Comparison of ENCODE assay signal across 8 cellular contexts in the genomic region with DNA sequence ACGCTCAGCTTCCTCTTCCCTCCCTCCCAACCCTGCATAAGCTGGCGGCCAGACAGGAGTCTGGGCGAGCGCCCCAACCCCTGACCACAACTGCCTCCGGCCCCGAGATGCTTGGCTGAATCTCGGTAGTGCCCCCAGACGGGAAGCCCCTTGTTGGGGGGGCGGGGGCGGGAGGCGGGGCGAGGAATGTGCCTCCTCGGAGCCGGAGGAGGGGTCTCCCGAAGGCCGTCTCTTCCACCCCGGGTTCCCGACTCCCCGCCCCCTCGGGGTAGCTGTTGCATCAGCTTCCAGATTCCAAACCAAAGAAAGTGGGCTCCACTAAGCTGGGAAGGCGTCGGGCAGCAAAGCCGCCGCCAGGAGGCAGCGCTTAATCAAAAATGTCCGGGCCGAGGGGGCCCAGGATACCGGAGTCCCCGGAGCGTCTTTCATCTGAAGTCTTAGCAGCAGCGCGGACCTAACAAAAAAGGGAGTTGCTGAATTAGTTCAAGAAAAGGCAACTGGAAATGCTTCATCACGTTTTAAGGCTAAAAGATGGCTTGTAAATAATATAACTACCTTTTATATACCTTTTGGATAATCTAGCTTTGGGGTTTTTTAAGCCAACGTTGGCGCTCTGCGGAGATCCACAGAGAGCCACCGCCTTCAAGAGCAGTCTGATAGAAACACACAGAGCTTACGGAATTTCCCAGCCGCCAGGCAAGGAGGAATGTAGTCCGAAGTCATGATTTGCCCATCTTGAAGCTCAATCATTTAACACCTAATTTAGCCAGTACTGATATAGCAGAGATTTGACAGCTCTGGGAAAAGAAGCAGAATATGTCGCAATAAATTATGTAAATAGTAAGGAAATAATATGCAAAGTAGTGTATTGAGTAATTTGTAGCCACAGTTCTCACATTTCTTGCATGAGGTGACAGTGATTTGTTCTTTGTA. TPM values are rescaled to one million over a fixed set of nuclear protein-coding genes. Genes with fewer than 3 reads are reported as not detected.
DNase-seq lines count a peak whose midpoint lies in the region; ATAC-seq and TF ChIP-seq lines count a peak whose summit lies in the region.

No MANE protein-coding gene starts in this region.

- H3K27ac Mint-ChIP-seq in osteocyte (ENCODE audit: unreplicated experiment) = peak overlapping the region; percentile 70

- 3% methylated on average over 41 of the region's 41 CpGs for WGBS in thymus

- DNase-seq in NCI-H1436 (lab: John Stamatoyannopoulos, UW) (peak; percentile 6), NCI-H1436 treated with DMSO at 0.1 percent for 48 hours (lab: John Stamatoyannopoulos, UW) (no peak), RPMI7951 (ENCODE audit: low read depth) (peak; percentile 84), globus pallidus (ENCODE audit: low spot score) (peak; percentile 79), osteocyte (ENCODE audit: extremely low spot score, unreplicated experiment) (peak; percentile 93)
- DNase-seq in activated naive CD4-positive, alpha-beta T cell (lab: John Stamatoyannopoulos, UW) = peak in 3 of 4 experiments; percentile 26 to 65 (median 36)

- H3K4me3 Mint-ChIP-seq in osteocyte (ENCODE audit: unreplicated experiment) = peak overlapping the region; percentile 56

- H3K27me3 ChIP-seq in thymus (ENCODE audit: control insufficient read depth, insufficient read depth) = peaks cover 3% of the 10 kb centered on the region

- no peaks in the 10 kb centered on the region for H3K9me3 ChIP-seq in thymus (ENCODE audit: control insufficient read depth)

- H3K9me3 Mint-ChIP-seq in osteocyte (ENCODE audit: unreplicated experiment) = no peaks in the 10 kb centered on the region

- H3K4me3 ChIP-seq in thymus (ENCODE audit: low read length) = peak overlapping the region; percentile 51

- peak; percentile 92 for TF ChIP-seq CTCF in osteocyte (IDR thresholded peaks at IDR 0.05)

- H3K36me3 Mint-ChIP-seq in osteocyte (ENCODE audit: unreplicated experiment) = no peaks in the 10 kb centered on the region

- peaks cover 5% of the 10 kb centered on the region for H3K4me1 ChIP-seq in thymus (ENCODE audit: control insufficient read depth, insufficient read depth, low read length)

- peaks cover 43% of the 10 kb centered on the region for H3K4me1 Mint-ChIP-seq in osteocyte (ENCODE audit: unreplicated experiment)

- H3K27ac ChIP-seq in thymus (ENCODE audit: low read depth) = peak overlapping the region; percentile 6

- no peaks in the 10 kb centered on the region for H3K36me3 ChIP-seq in thymus (ENCODE audit: control insufficient read depth, insufficient read depth)

- H3K27me3 Mint-ChIP-seq in osteocyte (ENCODE audit: unreplicated experiment) = no peaks in the 10 kb centered on the region

- peak; percentile 45 for ATAC-seq in HG02884 (IDR thresholded peaks at IDR 0.05; ENCODE audit: unreplicated experiment)

RNA-seq across cellular contexts. Expression of gene MRPL52, which starts 6.8 kb away (rescaled TPM):
- total RNA-seq in RPMI7951 (2014; rRNA removed; shearing (Covaris generic)) = 93.9 and 100 TPM in 2 replicates
- 74.3 and 74.7 TPM in 2 replicates for total RNA-seq in osteocyte
- 121 TPM for polyA plus RNA-seq in thymus

RNA-seq across cellular contexts. Expression of gene SLC7A7, which starts 7.7 kb away (rescaled TPM):
- total RNA-seq in RPMI7951 (2014; rRNA removed; shearing (Covaris generic)) = 2.2 and 2.5 TPM in 2 replicates
- total RNA-seq in osteocyte = 1.2 and 1.6 TPM in 2 replicates
- 16.7 TPM for polyA plus RNA-seq in thymus

RNA-seq across cellular contexts. Expression of gene MMP14, which starts 13.5 kb away (rescaled TPM):
- total RNA-seq in RPMI7951 (2014; rRNA removed; shearing (Covaris generic)) = 613 and 718 TPM in 2 replicates
- 490 and 518 TPM in 2 replicates for total RNA-seq in osteocyte
- 69.5 TPM for polyA plus RNA-seq in thymus

RNA-seq across cellular contexts. Expression of gene LRP10, which starts 48.7 kb away (rescaled TPM):
- 41.9 and 44.9 TPM in 2 replicates for total RNA-seq in RPMI7951 (2014; rRNA removed; shearing (Covaris generic))
- total RNA-seq in osteocyte = 171 and 182 TPM in 2 replicates
- polyA plus RNA-seq in thymus = 18.6 TPM

RNA-seq across cellular contexts. Expression of gene OXA1L, which starts 56.4 kb away (rescaled TPM):
- total RNA-seq in RPMI7951 (2014; rRNA removed; shearing (Covaris generic)) = 82.8 and 106 TPM in 2 replicates
- total RNA-seq in osteocyte = 114 and 122 TPM in 2 replicates
- 81.8 TPM for polyA plus RNA-seq in thymus
